In the genomic region with DNA sequence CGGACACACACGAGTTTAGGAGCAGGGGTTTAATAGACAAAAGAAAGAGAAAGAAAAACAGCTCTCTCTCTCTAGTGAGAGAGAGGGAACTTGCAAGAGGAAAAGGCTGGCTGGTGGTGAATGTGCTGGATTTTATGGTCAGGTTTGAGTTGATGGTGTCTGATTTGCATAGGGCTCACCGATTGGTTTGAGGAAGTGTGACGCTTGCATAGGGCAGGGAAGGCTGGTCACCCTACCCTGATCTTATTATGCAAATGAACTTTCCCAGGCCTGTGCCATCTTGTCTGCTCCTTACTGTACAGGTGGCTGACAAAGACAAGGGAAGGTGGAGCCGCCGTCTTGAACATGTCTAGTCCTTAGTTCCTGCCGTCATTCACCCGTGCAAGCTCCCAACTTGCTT, we compare ENCODE assay signal across 10 cellular contexts.
A peak's percentile ranks its signal among the peaks of the same experiment; 100 is the strongest.
DNase-seq lines count a peak whose midpoint lies in the region; ATAC-seq and TF ChIP-seq lines count a peak whose summit lies in the region.
"Had no signal": no experiment of that assay in that cellular context is flagged by ENCODE, and none has a peak within 500 bp of the region (broad histone marks: within the 10 kb centered on the region; RNA-seq: fewer than 3 reads in every experiment).

No MANE protein-coding gene starts in this region.

- H3K27ac Mint-ChIP-seq in WTC11, result no peak overlapping the region; the same call in 1 of the 2 replicates

- intact Hi-C loops in OCI-LY7 (cut with micrococcal nuclease; ENCODE audit: unreplicated experiment), result no loop called here

- H3K36me3 Mint-ChIP-seq in WTC11, result no peaks in the 10 kb centered on the region

- no peak overlapping the region for H3K4me3 ChIP-seq in OCI-LY7 (ENCODE audit: low read depth, low read length, poor library complexity, severe bottlenecking)

- H3K36me3 ChIP-seq in OCI-LY7 (ENCODE audit: insufficient read depth, low read length), result no peaks in the 10 kb centered on the region
- H3K36me3 ChIP-seq: neutrophil had no signal

- BruUV-seq in OCI-LY7 (replicated peaks; lab: Mats Ljungman, UMichigan), result no TSS peak

- no peak overlapping the region for H3K4me2 ChIP-seq in OCI-LY7 (ENCODE audit: low read length)

- H3K27ac ChIP-seq in OCI-LY7 (ENCODE audit: low read depth, low read length, poor library complexity, severe bottlenecking), result no peak overlapping the region
- H3K27ac ChIP-seq: neutrophil had no signal

- CTCF ChIA-PET in WTC11 (lab: Charles Lee), result no interaction called here
- CTCF ChIA-PET in OCI-LY7 (lab: Charles Lee; ENCODE audit: unreplicated experiment), result no interaction called here

- TF ChIP-seq CTCF in WTC11 (IDR thresholded peaks at IDR 0.05) (no peak), OCI-LY7 (conservative IDR thresholded peaks at IDR 0.05; ENCODE audit: low read length) (no peak)

- no peaks in the 10 kb centered on the region for H4K20me1 ChIP-seq in OCI-LY7 (ENCODE audit: insufficient read depth, low read length)

- H3K27me3 Mint-ChIP-seq in WTC11 (ENCODE audit: low read depth), result no peaks in the 10 kb centered on the region

- no peak overlapping the region for H2AFZ ChIP-seq in OCI-LY7 (ENCODE audit: low read length)

- no peak overlapping the region for H3K4me3 Mint-ChIP-seq in WTC11

- ATAC-seq in GM18867 (IDR thresholded peaks at IDR 0.05; ENCODE audit: unreplicated experiment) (peak; percentile 43), WTC11 (peak; percentile 88), GM19455 (IDR thresholded peaks at IDR 0.05; ENCODE audit: unreplicated experiment) (no peak), GM18505 (IDR thresholded peaks at IDR 0.05; ENCODE audit: unreplicated experiment) (no peak)

- TF ChIP-seq POLR2A in GM18505 (IDR thresholded peaks at IDR 0.05; ENCODE audit: borderline replicate concordance, extremely low read depth, insufficient read depth, insufficient read length), result no peak

- peaks cover 10% of the 10 kb centered on the region for H3K4me1 Mint-ChIP-seq in WTC11

- no peaks in the 10 kb centered on the region for H3K9me3 Mint-ChIP-seq in WTC11

- DNase-seq in NCI-H2029 treated with DMSO at 0.1 percent for 48 hours (lab: John Stamatoyannopoulos, UW) (peak; percentile 75), WTC11 (ENCODE audit: low spot score) (no peak), mucosa of gallbladder (ENCODE audit: low spot score) (peak; percentile 29), amniotic stem cell (lab: John Stamatoyannopoulos, UW) (no peak), OCI-LY7 (ENCODE audit: low spot score) (no peak)
- DNase-seq: activated CD4-positive, alpha-beta T cell treated with anti-CD3 and anti-CD28 coated beads, Interleukin-2, amount 50 U/mL, for 48 hours had no signal

- H3K9me2 ChIP-seq in OCI-LY7 (ENCODE audit: insufficient read depth, low read length), result no peaks in the 10 kb centered on the region

- H3K4me1 ChIP-seq in OCI-LY7 (ENCODE audit: insufficient read depth, low read length, poor library complexity, severe bottlenecking), result no peaks in the 10 kb centered on the region

- no peaks in the 10 kb centered on the region for H3K9me3 ChIP-seq in OCI-LY7 (ENCODE audit: low read length)
- H3K9me3 ChIP-seq: neutrophil had no signal

- H3K79me2 ChIP-seq in OCI-LY7 (ENCODE audit: insufficient read depth, low read depth, low read length), result no peaks in the 10 kb centered on the region

- POLR2A ChIA-PET in WTC11 (lab: Charles Lee), result no interaction called here
- POLR2A ChIA-PET in OCI-LY7 (lab: Charles Lee), result no interaction called here

TF ChIP-seq in WTC11, 78 proteins besides CTCF, POLR2A, EP300 and RAD21:
- TF ChIP-seq NFYB (CRISPR knock-in tag; conservative IDR thresholded peaks at IDR 0.05; ENCODE audit: low read depth) (no peak), GTF2I (CRISPR knock-in tag; conservative IDR thresholded peaks at IDR 0.05) (no peak), ZNF671 (CRISPR knock-in tag; IDR thresholded peaks at IDR 0.05) (no peak), TP53 (CRISPR knock-in tag; IDR thresholded peaks at IDR 0.05) (no peak), ZNF138 (CRISPR knock-in tag; conservative IDR thresholded peaks at IDR 0.05) (no peak)
- TF ChIP-seq, protein P1, sequence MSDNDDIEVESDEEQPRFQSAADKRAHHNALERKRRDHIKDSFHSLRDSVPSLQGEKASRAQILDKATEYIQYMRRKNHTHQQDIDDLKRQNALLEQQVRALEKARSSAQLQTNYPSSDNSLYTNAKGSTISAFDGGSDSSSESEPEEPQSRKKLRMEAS (CRISPR knock-in tag; IDR thresholded peaks at IDR 0.05), result no peak
- TF ChIP-seq, protein P2, sequence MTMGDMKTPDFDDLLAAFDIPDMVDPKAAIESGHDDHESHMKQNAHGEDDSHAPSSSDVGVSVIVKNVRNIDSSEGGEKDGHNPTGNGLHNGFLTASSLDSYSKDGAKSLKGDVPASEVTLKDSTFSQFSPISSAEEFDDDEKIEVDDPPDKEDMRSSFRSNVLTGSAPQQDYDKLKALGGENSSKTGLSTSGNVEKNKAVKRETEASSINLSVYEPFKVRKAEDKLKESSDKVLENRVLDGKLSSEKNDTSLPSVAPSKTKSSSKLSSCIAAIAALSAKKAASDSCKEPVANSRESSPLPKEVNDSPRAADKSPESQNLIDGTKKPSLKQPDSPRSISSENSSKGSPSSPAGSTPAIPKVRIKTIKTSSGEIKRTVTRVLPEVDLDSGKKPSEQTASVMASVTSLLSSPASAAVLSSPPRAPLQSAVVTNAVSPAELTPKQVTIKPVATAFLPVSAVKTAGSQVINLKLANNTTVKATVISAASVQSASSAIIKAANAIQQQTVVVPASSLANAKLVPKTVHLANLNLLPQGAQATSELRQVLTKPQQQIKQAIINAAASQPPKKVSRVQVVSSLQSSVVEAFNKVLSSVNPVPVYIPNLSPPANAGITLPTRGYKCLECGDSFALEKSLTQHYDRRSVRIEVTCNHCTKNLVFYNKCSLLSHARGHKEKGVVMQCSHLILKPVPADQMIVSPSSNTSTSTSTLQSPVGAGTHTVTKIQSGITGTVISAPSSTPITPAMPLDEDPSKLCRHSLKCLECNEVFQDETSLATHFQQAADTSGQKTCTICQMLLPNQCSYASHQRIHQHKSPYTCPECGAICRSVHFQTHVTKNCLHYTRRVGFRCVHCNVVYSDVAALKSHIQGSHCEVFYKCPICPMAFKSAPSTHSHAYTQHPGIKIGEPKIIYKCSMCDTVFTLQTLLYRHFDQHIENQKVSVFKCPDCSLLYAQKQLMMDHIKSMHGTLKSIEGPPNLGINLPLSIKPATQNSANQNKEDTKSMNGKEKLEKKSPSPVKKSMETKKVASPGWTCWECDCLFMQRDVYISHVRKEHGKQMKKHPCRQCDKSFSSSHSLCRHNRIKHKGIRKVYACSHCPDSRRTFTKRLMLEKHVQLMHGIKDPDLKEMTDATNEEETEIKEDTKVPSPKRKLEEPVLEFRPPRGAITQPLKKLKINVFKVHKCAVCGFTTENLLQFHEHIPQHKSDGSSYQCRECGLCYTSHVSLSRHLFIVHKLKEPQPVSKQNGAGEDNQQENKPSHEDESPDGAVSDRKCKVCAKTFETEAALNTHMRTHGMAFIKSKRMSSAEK (CRISPR knock-in tag; IDR thresholded peaks at IDR 0.05; ENCODE audit: borderline replicate concordance), result no peak
- TF ChIP-seq, protein P3, sequence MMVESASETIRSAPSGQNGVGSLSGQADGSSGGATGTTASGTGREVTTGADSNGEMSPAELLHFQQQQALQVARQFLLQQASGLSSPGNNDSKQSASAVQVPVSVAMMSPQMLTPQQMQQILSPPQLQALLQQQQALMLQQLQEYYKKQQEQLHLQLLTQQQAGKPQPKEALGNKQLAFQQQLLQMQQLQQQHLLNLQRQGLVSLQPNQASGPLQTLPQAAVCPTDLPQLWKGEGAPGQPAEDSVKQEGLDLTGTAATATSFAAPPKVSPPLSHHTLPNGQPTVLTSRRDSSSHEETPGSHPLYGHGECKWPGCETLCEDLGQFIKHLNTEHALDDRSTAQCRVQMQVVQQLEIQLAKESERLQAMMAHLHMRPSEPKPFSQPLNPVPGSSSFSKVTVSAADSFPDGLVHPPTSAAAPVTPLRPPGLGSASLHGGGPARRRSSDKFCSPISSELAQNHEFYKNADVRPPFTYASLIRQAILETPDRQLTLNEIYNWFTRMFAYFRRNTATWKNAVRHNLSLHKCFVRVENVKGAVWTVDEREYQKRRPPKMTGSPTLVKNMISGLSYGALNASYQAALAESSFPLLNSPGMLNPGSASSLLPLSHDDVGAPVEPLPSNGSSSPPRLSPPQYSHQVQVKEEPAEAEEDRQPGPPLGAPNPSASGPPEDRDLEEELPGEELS (CRISPR knock-in tag; IDR thresholded peaks at IDR 0.05), result no peak
- TF ChIP-seq, protein P4, sequence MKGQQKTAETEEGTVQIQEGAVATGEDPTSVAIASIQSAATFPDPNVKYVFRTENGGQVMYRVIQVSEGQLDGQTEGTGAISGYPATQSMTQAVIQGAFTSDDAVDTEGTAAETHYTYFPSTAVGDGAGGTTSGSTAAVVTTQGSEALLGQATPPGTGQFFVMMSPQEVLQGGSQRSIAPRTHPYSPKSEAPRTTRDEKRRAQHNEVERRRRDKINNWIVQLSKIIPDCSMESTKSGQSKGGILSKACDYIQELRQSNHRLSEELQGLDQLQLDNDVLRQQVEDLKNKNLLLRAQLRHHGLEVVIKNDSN (CRISPR knock-in tag; IDR thresholded peaks at IDR 0.05), result no peak
- TF ChIP-seq, protein P5, sequence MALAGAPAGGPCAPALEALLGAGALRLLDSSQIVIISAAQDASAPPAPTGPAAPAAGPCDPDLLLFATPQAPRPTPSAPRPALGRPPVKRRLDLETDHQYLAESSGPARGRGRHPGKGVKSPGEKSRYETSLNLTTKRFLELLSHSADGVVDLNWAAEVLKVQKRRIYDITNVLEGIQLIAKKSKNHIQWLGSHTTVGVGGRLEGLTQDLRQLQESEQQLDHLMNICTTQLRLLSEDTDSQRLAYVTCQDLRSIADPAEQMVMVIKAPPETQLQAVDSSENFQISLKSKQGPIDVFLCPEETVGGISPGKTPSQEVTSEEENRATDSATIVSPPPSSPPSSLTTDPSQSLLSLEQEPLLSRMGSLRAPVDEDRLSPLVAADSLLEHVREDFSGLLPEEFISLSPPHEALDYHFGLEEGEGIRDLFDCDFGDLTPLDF (CRISPR knock-in tag; IDR thresholded peaks at IDR 0.05), result no peak

Comparison
In these comparisons a context has a peak if more than half of its experiments do, and no peak if none do; other contexts are left out.
1. ATAC-seq: peak in GM18867 (single experiment) and WTC11 (single experiment); none in GM19455 (single experiment) and GM18505 (single experiment).
2. DNase-seq: peak in NCI-H2029 treated with DMSO at 0.1 percent for 48 hours (single experiment) and mucosa of gallbladder (single experiment); none in WTC11 (single experiment), amniotic stem cell (single experiment) and OCI-LY7 (single experiment).